In genomic region chr9:71793386-71794105, GRCh38 we compare ENCODE assay signal across 9 cellular contexts. TPM values are rescaled to one million over a fixed set of nuclear protein-coding genes. Genes with fewer than 3 reads are reported as not detected.
DNase-seq lines count a peak whose midpoint lies in the region; ATAC-seq and TF ChIP-seq lines count a peak whose summit lies in the region.
"Had no signal": no experiment of that assay in that cellular context is flagged by ENCODE, and none has a peak within 500 bp of the region (broad histone marks: within the 10 kb centered on the region; RNA-seq: fewer than 3 reads in every experiment).

No MANE protein-coding gene starts in this region.

- H3K27ac ChIP-seq in body of pancreas, result peak overlapping the region in 3 of 4 donors; percentile 32 to 67 (median 40)
- H3K27ac ChIP-seq in transverse colon, result peak overlapping the region in 1 of 4 donors; percentile 47

- H3K27me3 ChIP-seq in body of pancreas, result no peaks in the 10 kb centered on the region
- no peaks in the 10 kb centered on the region for H3K27me3 ChIP-seq in transverse colon

- intact Hi-C loops in body of pancreas (cut with DNase I), result no loop called here
- intact Hi-C loops in transverse colon (cut with DNase I; ENCODE audit: low total_unique reads), result no loop called here

- 66 to 72% methylated on average over 2 of the region's 2 CpGs for WGBS in body of pancreas, 2 donors
- 94% methylated on average over 2 of the region's 2 CpGs; no CpG with 5 or more reads in 1 of the 2 donors for WGBS in transverse colon (ENCODE audit: low coverage in 1 of 2), 2 donors

- TF ChIP-seq CTCF in body of pancreas (IDR thresholded peaks at IDR 0.05), result no peak
- TF ChIP-seq CTCF in nephron (IDR thresholded peaks at IDR 0.05; ENCODE audit: unreplicated experiment in 3 of 3), result no peak
- TF ChIP-seq CTCF in transverse colon (IDR thresholded peaks at IDR 0.05), result no peak

- H3K9me3 Mint-ChIP-seq in nephron, result no peaks in the 10 kb centered on the region

- H3K4me3 Mint-ChIP-seq in nephron, result no peak overlapping the region

- peaks cover 7% of the 10 kb centered on the region for H3K4me1 Mint-ChIP-seq in nephron

- H3K9me3 ChIP-seq in body of pancreas (no peaks in the 10 kb centered on the region), transverse colon (no peaks in the 10 kb centered on the region)

- no peaks in the 10 kb centered on the region for H3K36me3 ChIP-seq in body of pancreas (replicated peaks in 1 of 2; ENCODE audit: insufficient read depth in 1 of 2, low read depth in 2 of 2)
- H3K36me3 ChIP-seq in transverse colon, result no peaks in the 10 kb centered on the region

- H3K27ac Mint-ChIP-seq in nephron, result peak overlapping the region; percentile 80 to 93 (median 89)

- no peak for TF ChIP-seq EP300 in transverse colon (IDR thresholded peaks at IDR 0.05; ENCODE audit: low read depth)

- in situ Hi-C loops in transverse colon (cut with MboI; ENCODE audit: low pct_ligation_motif_present in 1 of 4, low pct_unique_long_range_greater_than_20kb in 1 of 4, low sequenced_read_pairs in 3 of 4), result loop anchor here in 2 of 4 donors (25.0 kb wide), 2 partner anchors 506 to 1156 kb away; no protein-coding TSS in a partner anchor

- TF ChIP-seq POLR2A in body of pancreas (IDR thresholded peaks at IDR 0.05), result no peak
- no peak for TF ChIP-seq POLR2A in transverse colon (IDR thresholded peaks at IDR 0.05)

- H3K4me1 ChIP-seq in body of pancreas (peaks cover 10% of the 10 kb centered on the region), transverse colon (peaks cover 0 to 5% (median 0%) of the 10 kb centered on the region in 4 donors)

- no peak overlapping the region for H3K4me3 ChIP-seq in body of pancreas
- H3K4me3 ChIP-seq in transverse colon, result no peak overlapping the region

- ATAC-seq in GM18907 (IDR thresholded peaks at IDR 0.05; ENCODE audit: unreplicated experiment), result peak; percentile 48
- ATAC-seq in HG03135 (IDR thresholded peaks at IDR 0.05; ENCODE audit: unreplicated experiment), result peak; percentile 31
- peak; percentile 63 for ATAC-seq in body of pancreas

- H3K27me3 Mint-ChIP-seq in nephron (ENCODE audit: low read depth), result no peaks in the 10 kb centered on the region

- H3K36me3 Mint-ChIP-seq in nephron (ENCODE audit: low read depth), result no peaks in the 10 kb centered on the region

- no peak for DNase-seq in body of pancreas
- no peak for DNase-seq in Ammon's horn (ENCODE audit: low spot score)
- DNase-seq in transverse colon, result no peak
- DNase-seq in H4 (ENCODE audit: low spot score), result no peak
- DNase-seq in NCI-H2107 (lab: John Stamatoyannopoulos, UW), result no peak
- DNase-seq: effector CD4-positive, alpha-beta T cell had no signal

RNA-seq across cellular contexts. Expression of gene CEMIP2, which starts 25.2 kb away (rescaled TPM):
- total RNA-seq in body of pancreas (10 to 100 TPM; 28.3 to 33.0 TPM), transverse colon (100 to 1,000 TPM in 3 of 4 donors, 10 to 100 TPM in 1; 56.3 to 352 (median 236) TPM)
- total RNA-seq in H4 (2014; rRNA removed; shearing (Covaris generic)), result 27.5 and 33.4 TPM in 2 replicates
